ENCODE assay signal across 17 cellular contexts in genomic region chr6:157539421-157539822, GRCh38.
DNase-seq lines count a peak whose midpoint lies in the region; ATAC-seq and TF ChIP-seq lines count a peak whose summit lies in the region.
"Had no signal": no experiment of that assay in that cellular context is flagged by ENCODE, and none has a peak within 500 bp of the region (broad histone marks: within the 10 kb centered on the region; RNA-seq: fewer than 3 reads in every experiment).

No MANE protein-coding gene starts in this region.

- DNase-seq in CD1c-positive myeloid dendritic cell (ENCODE audit: extremely low spot score) (peak; percentile 52), NB4 (ENCODE audit: low read depth) (peak; percentile 61), dorsolateral prefrontal cortex (peak in 1 of 10 donors; percentile 18), uterus (no peak)
- no peak for DNase-seq in activated effector memory CD4-positive, alpha-beta T cell treated with anti-CD3 and anti-CD28 coated beads, Interleukin-2, amount 50 U/mL, for 16 hours
- DNase-seq: activated CD8-positive, alpha-beta memory T cell treated with anti-CD3 and anti-CD28 coated beads for 24 hours; esophagus squamous epithelium; GM23248; mesendoderm; NCI-H2107; NCI-H524; retina; T1000 had no signal

- H3K27me3 Mint-ChIP-seq in nephron (ENCODE audit: low read depth) = no peaks in the 10 kb centered on the region
- H3K27me3 Mint-ChIP-seq: activated T-helper 17 cell treated with anti-CD3 and anti-CD28 coated beads, Interleukin-2, amount 50 U/mL, for 72 hours had no signal

- peak overlapping the region in 33 of 59 donors; percentile 0 to 79 (median 43) for H3K27ac ChIP-seq in dorsolateral prefrontal cortex
- H3K27ac ChIP-seq in uterus = peak overlapping the region in 1 of 2 donors; percentile 16
- H3K27ac ChIP-seq: adrenal gland, esophagus squamous epithelium, GM23248 had no signal

- no peaks in the 10 kb centered on the region for H3K36me3 ChIP-seq in uterus
- H3K36me3 ChIP-seq: adrenal gland, esophagus squamous epithelium had no signal

- H3K4me1 Mint-ChIP-seq in nephron = peaks cover 55% of the 10 kb centered on the region

- peaks cover 5% of the 10 kb centered on the region for H3K9me3 Mint-ChIP-seq in nephron
- H3K9me3 Mint-ChIP-seq: activated T-helper 17 cell treated with anti-CD3 and anti-CD28 coated beads, Interleukin-2, amount 50 U/mL, for 72 hours had no signal

- TF ChIP-seq CTCF in NB4 (IDR thresholded peaks at IDR 0.05; ENCODE audit: low read depth, low read length) = no peak
- no peak for TF ChIP-seq CTCF in dorsolateral prefrontal cortex (IDR thresholded peaks at IDR 0.05 in 54 of 56, conservative IDR thresholded peaks at IDR 0.05 in 2 of 56; ENCODE audit: low read depth in 1 of 56, partially characterized antibody in 56 of 56)
- no peak for TF ChIP-seq CTCF in nephron (IDR thresholded peaks at IDR 0.05; ENCODE audit: unreplicated experiment in 3 of 3)
- TF ChIP-seq CTCF in uterus (IDR thresholded peaks at IDR 0.05) = no peak

- H3K9me3 ChIP-seq in uterus = no peaks in the 10 kb centered on the region
- H3K9me3 ChIP-seq: adrenal gland, esophagus squamous epithelium had no signal

- intact Hi-C loops in dorsolateral prefrontal cortex (cut with DNase I) = no loop called here
- intact Hi-C loops in uterus (cut with DNase I; ENCODE audit: low total_unique reads) = no loop called here

- no peak for TF ChIP-seq POLR2A in NB4 (IDR thresholded peaks at IDR 0.05; ENCODE audit: extremely low read depth, insufficient read length)
- TF ChIP-seq POLR2A in uterus (IDR thresholded peaks at IDR 0.05) = no peak

- no peaks in the 10 kb centered on the region for H3K27me3 ChIP-seq in dorsolateral prefrontal cortex
- H3K27me3 ChIP-seq in uterus = no peaks in the 10 kb centered on the region
- H3K27me3 ChIP-seq: adrenal gland had no signal

- H3K27ac Mint-ChIP-seq in nephron = peak overlapping the region; percentile 83 to 86 (median 84)
- H3K27ac Mint-ChIP-seq: activated T-helper 17 cell treated with anti-CD3 and anti-CD28 coated beads, Interleukin-2, amount 50 U/mL, for 72 hours had no signal

- H3K36me3 Mint-ChIP-seq in nephron (ENCODE audit: low read depth) = peaks cover 4% of the 10 kb centered on the region

- no peak overlapping the region for H3K4me3 Mint-ChIP-seq in nephron
- H3K4me3 Mint-ChIP-seq: activated T-helper 17 cell treated with anti-CD3 and anti-CD28 coated beads, Interleukin-2, amount 50 U/mL, for 72 hours had no signal

- H3K4me1 ChIP-seq in uterus = peaks cover 0 to 7% of the 10 kb centered on the region in 2 donors

- no peak for ATAC-seq in HG02610 (IDR thresholded peaks at IDR 0.05; ENCODE audit: unreplicated experiment)
- ATAC-seq: activated T-helper 17 cell treated with anti-CD3 and anti-CD28 coated beads, Interleukin-2, amount 50 U/mL, for 72 hours had no signal

- H3K4me3 ChIP-seq in NB4 (ENCODE audit: low read depth, low read length) = no peak overlapping the region
- H3K4me3 ChIP-seq in dorsolateral prefrontal cortex = no peak overlapping the region
- no peak overlapping the region for H3K4me3 ChIP-seq in uterus
- H3K4me3 ChIP-seq: adrenal gland, esophagus squamous epithelium, GM23248 had no signal

Comparison
In these comparisons a context has a peak if more than half of its experiments do, and no peak if none do; other contexts are left out.
1. DNase-seq: peak in CD1c-positive myeloid dendritic cell (single experiment) and NB4 (single experiment); none in activated effector memory CD4-positive, alpha-beta T cell treated with anti-CD3 and anti-CD28 coated beads, Interleukin-2, amount 50 U/mL, for 16 hours (single experiment) and uterus (0 of 2).